Comparison of ENCODE assay signal across 21 cellular contexts in genomic region chr7:129773328-129773731, GRCh38.
A peak's percentile ranks its signal among the peaks of the same experiment; 100 is the strongest.
DNase-seq lines count a peak whose midpoint lies in the region; ATAC-seq lines count a peak whose summit lies in the region.
"Had no signal": no experiment of that assay in that cellular context is flagged by ENCODE, and none has a peak within 500 bp of the region (broad histone marks: within the 10 kb centered on the region; RNA-seq: fewer than 3 reads in every experiment).

No MANE protein-coding gene starts in this region.

- H3K9ac ChIP-seq in BLaER1 = no peak overlapping the region

- peaks cover 37% of the 10 kb centered on the region for H3K27me3 ChIP-seq in BLaER1
- H3K27me3 ChIP-seq: vagina had no signal

- peaks cover 40% of the 10 kb centered on the region for H4K20me1 ChIP-seq in BLaER1

- no peaks in the 10 kb centered on the region for H3K9me3 ChIP-seq in BLaER1
- H3K9me3 ChIP-seq: heart right ventricle, left ventricle myocardium inferior, psoas muscle, vagina had no signal

- ATAC-seq in HG02759 (IDR thresholded peaks at IDR 0.05; ENCODE audit: unreplicated experiment) (peak; percentile 54), HG02678 (IDR thresholded peaks at IDR 0.05; ENCODE audit: unreplicated experiment) (no peak), GM18858 (IDR thresholded peaks at IDR 0.05; ENCODE audit: unreplicated experiment) (no peak)
- ATAC-seq: heart right ventricle; psoas muscle; stimulated activated memory B cell treated with anti-CD40 and anti-IgM and Interleukin-4, amounts not matched to agents 10 μg/mL and 1 μg/mL and 100 μg/mL, for 72 hours had no signal

- peak overlapping the region; percentile 97 for H3K4me2 ChIP-seq in BLaER1

- in situ Hi-C loops in G401 (cut with HindIII; ENCODE audit: low sequenced_read_pairs) = no loop called here

- peak; percentile 27 for DNase-seq in SW480 (ENCODE audit: low spot score)
- peak; percentile 76 for DNase-seq in left kidney (ENCODE audit: low read depth, low spot score)
- no peak for DNase-seq in G401 (ENCODE audit: low spot score)
- DNase-seq in cerebellar cortex (ENCODE audit: low spot score) = no peak
- DNase-seq: activated CD4-positive, alpha-beta T cell treated with anti-CD3 and anti-CD28 coated beads for 48 hours; aorta; DMS153; GF-D8; heart right ventricle; left ventricle myocardium inferior; NCI-H1694 treated with DMSO at 0.1 percent for 48 hours; psoas muscle; SHP77; T-helper 1 cell had no signal

- peak overlapping the region; percentile 68 for H3K27ac ChIP-seq in BLaER1
- H3K27ac ChIP-seq: heart right ventricle, left ventricle myocardium inferior, psoas muscle, skin epidermis, vagina had no signal

- H3K36me3 ChIP-seq in BLaER1 = no peaks in the 10 kb centered on the region
- H3K36me3 ChIP-seq: heart right ventricle, left ventricle myocardium inferior, vagina had no signal

- no peak overlapping the region for H3K4me3 ChIP-seq in BLaER1
- H3K4me3 ChIP-seq: heart right ventricle, left ventricle myocardium inferior, psoas muscle, skin epidermis, vagina had no signal

- H3K4me1 ChIP-seq in BLaER1 = peaks cover 95% of the 10 kb centered on the region
- H3K4me1 ChIP-seq: psoas muscle had no signal

Comparison
In these comparisons a context has a peak if more than half of its experiments do, and no peak if none do; other contexts are left out.
1. DNase-seq: peak in SW480 (single experiment) and left kidney (single experiment); none in G401 (single experiment) and cerebellar cortex (single experiment).